ENCODE assay signal across 1 cellular context in the genomic region with DNA sequence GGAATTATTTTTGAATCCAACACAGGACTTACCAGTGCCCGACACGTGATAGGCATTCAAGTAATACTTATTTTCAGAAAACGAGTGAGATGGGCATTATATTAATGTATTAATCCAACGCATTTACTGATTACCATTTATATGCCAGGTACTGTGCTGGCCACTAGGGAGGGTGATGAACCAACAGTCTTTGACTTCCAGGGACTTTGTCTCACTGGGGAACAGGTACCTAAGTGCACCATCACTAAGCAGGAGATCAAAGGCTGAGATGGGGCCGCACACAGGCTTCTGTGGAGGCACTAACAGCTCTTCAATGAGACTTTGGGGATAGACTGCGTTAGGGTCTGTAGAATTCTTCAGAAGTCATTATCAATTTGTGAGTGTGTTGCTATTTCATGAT.
TF ChIP-seq lines count a peak whose summit lies in the region.

No MANE protein-coding gene starts in this region.

TF ChIP-seq in K562, 482 proteins besides CTCF, POLR2A, EP300 and RAD21:
- no peak for TF ChIP-seq TFE3 (CRISPR knock-in tag; IDR thresholded peaks at IDR 0.05)
- TF ChIP-seq PCBP2 (IDR thresholded peaks at IDR 0.05; ENCODE audit: low read depth, low read length, poor library complexity, severe bottlenecking): no peak
- TF ChIP-seq, protein P1, sequence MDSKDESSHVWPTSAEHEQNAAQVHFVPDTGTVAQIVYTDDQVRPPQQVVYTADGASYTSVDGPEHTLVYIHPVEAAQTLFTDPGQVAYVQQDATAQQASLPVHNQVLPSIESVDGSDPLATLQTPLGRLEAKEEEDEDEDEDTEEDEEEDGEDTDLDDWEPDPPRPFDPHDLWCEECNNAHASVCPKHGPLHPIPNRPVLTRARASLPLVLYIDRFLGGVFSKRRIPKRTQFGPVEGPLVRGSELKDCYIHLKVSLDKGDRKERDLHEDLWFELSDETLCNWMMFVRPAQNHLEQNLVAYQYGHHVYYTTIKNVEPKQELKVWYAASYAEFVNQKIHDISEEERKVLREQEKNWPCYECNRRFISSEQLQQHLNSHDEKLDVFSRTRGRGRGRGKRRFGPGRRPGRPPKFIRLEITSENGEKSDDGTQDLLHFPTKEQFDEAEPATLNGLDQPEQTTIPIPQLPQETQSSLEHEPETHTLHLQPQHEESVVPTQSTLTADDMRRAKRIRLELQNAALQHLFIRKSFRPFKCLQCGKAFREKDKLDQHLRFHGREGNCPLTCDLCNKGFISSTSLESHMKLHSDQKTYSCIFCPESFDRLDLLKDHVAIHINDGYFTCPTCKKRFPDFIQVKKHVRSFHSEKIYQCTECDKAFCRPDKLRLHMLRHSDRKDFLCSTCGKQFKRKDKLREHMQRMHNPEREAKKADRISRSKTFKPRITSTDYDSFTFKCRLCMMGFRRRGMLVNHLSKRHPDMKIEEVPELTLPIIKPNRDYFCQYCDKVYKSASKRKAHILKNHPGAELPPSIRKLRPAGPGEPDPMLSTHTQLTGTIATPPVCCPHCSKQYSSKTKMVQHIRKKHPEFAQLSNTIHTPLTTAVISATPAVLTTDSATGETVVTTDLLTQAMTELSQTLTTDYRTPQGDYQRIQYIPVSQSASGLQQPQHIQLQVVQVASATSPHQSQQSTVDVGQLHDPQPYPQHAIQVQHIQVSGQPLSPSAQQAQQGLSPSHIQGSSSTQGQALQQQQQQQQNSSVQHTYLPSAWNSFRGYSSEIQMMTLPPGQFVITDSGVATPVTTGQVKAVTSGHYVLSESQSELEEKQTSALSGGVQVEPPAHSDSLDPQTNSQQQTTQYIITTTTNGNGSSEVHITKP (IDR thresholded peaks at IDR 0.05; ENCODE audit: partially characterized antibody): no peak
- no peak for TF ChIP-seq NR2F6 (CRISPR knock-in tag; IDR thresholded peaks at IDR 0.05)
- TF ChIP-seq FIP1L1 (IDR thresholded peaks at IDR 0.05; ENCODE audit: low read depth, low read length, poor library complexity, severe bottlenecking): no peak
- no peak for TF ChIP-seq FOXJ3 (CRISPR knock-in tag; IDR thresholded peaks at IDR 0.05)
- TF ChIP-seq NEUROD1 (IDR thresholded peaks at IDR 0.05; ENCODE audit: borderline replicate concordance, low read depth, low read length, partially characterized antibody): no peak
- TF ChIP-seq ZNF561 (CRISPR knock-in tag; conservative IDR thresholded peaks at IDR 0.05): no peak
- TF ChIP-seq ZFP36 (IDR thresholded peaks at IDR 0.05; ENCODE audit: low read depth, low read length, partially characterized antibody): no peak
- TF ChIP-seq NR2C2 (CRISPR knock-in tag; IDR thresholded peaks at IDR 0.05): no peak
- no peak for TF ChIP-seq NR2C2 (tag; IDR thresholded peaks at IDR 0.05)
- TF ChIP-seq TARDBP (IDR thresholded peaks at IDR 0.05): no peak
- no peak for TF ChIP-seq SLC30A9 (CRISPR knock-in tag; IDR thresholded peaks at IDR 0.05)
- no peak for TF ChIP-seq L3MBTL2 (IDR thresholded peaks at IDR 0.05)
- no peak for TF ChIP-seq POLR2G (IDR thresholded peaks at IDR 0.05; ENCODE audit: low read depth, low read length)
- TF ChIP-seq, protein P2, sequence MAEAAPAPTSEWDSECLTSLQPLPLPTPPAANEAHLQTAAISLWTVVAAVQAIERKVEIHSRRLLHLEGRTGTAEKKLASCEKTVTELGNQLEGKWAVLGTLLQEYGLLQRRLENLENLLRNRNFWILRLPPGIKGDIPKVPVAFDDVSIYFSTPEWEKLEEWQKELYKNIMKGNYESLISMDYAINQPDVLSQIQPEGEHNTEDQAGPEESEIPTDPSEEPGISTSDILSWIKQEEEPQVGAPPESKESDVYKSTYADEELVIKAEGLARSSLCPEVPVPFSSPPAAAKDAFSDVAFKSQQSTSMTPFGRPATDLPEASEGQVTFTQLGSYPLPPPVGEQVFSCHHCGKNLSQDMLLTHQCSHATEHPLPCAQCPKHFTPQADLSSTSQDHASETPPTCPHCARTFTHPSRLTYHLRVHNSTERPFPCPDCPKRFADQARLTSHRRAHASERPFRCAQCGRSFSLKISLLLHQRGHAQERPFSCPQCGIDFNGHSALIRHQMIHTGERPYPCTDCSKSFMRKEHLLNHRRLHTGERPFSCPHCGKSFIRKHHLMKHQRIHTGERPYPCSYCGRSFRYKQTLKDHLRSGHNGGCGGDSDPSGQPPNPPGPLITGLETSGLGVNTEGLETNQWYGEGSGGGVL (CRISPR knock-in tag; IDR thresholded peaks at IDR 0.05): no peak
- TF ChIP-seq KAT8 (IDR thresholded peaks at IDR 0.05; ENCODE audit: low read depth): no peak
